In genomic region chr7:92100523-92100922, GRCh38 we compare ENCODE assay signal across 30 cellular contexts.
"Had no signal": no experiment of that assay in that cellular context is flagged by ENCODE, and none has a peak within 500 bp of the region (broad histone marks: within the 10 kb centered on the region; RNA-seq: fewer than 3 reads in every experiment).

No MANE protein-coding gene starts in this region.

- H3K4me1 Mint-ChIP-seq: activated CD4-positive, alpha-beta T cell treated with anti-CD3 and anti-CD28 coated beads for 36 hours; activated CD4-positive, alpha-beta T cell treated with anti-CD3 and anti-CD28 coated beads, Interleukin-2, amount 10 ng/mL, durations not matched to agents 24 days and 14 days; activated CD8-positive, alpha-beta memory T cell treated with anti-CD3 and anti-CD28 coated beads, Interleukin-2, amount 10 ng/mL, durations not matched to agents 7 days and 5 days; activated naive CD4-positive, alpha-beta T cell treated with anti-CD3 and anti-CD28 coated beads, Interleukin-2, amount 10 ng/mL, durations not matched to agents 7 days and 5 days; activated naive CD8-positive, alpha-beta T cell treated with anti-CD3 and anti-CD28 coated beads, Interleukin-2, amount 10 ng/mL, durations not matched to agents 7 days and 5 days; brain; central memory CD8-positive, alpha-beta T cell had no signal

- H3K4me3 Mint-ChIP-seq: activated CD4-positive, alpha-beta memory T cell treated with anti-CD3 and anti-CD28 coated beads for 36 hours; activated CD4-positive, alpha-beta T cell treated with anti-CD3 and anti-CD28 coated beads for 36 hours; activated CD4-positive, alpha-beta T cell treated with anti-CD3 and anti-CD28 coated beads, Interleukin-2, amount 10 ng/mL, durations not matched to agents 24 days and 14 days; activated CD8-positive, alpha-beta memory T cell treated with anti-CD3 and anti-CD28 coated beads, Interleukin-2, amount 10 ng/mL, durations not matched to agents 7 days and 5 days; activated CD8-positive, alpha-beta T cell treated with anti-CD3 and anti-CD28 coated beads, Interleukin-2, amount 10 ng/mL, durations not matched to agents 7 days and 5 days; activated naive CD4-positive, alpha-beta T cell treated with anti-CD3 and anti-CD28 coated beads, Interleukin-2, amount 10 ng/mL, durations not matched to agents 7 days and 5 days; activated naive CD8-positive, alpha-beta T cell treated with anti-CD3 and anti-CD28 coated beads, Interleukin-2, amount 10 ng/mL, durations not matched to agents 7 days and 5 days; activated T-cell treated with anti-CD3 and anti-CD28 coated beads, Interleukin-2, amount 50 U/mL, for 4 hours; brain; central memory CD8-positive, alpha-beta T cell; dendritic cell treated with granulocyte-macrophage colony-stimulating factor and Interleukin-4, amounts not matched to agents 40 ng/mL and 50 ng/mL, for 4 days; effector memory CD8-positive, alpha-beta T cell; T-helper 17 cell had no signal

- H3K27ac Mint-ChIP-seq: activated CD4-positive, alpha-beta memory T cell treated with anti-CD3 and anti-CD28 coated beads for 36 hours; activated CD4-positive, alpha-beta T cell treated with anti-CD3 and anti-CD28 coated beads for 36 hours; activated CD4-positive, alpha-beta T cell treated with anti-CD3 and anti-CD28 coated beads, Interleukin-2, amount 10 ng/mL, durations not matched to agents 24 days and 14 days; activated CD8-positive, alpha-beta memory T cell treated with anti-CD3 and anti-CD28 coated beads, Interleukin-2, amount 10 ng/mL, durations not matched to agents 7 days and 5 days; activated CD8-positive, alpha-beta T cell treated with anti-CD3 and anti-CD28 coated beads, Interleukin-2, amount 10 ng/mL, durations not matched to agents 7 days and 5 days; activated naive CD4-positive, alpha-beta T cell treated with anti-CD3 and anti-CD28 coated beads, Interleukin-2, amount 10 ng/mL, durations not matched to agents 7 days and 5 days; activated naive CD4-positive, alpha-beta T cell treated with anti-CD3 and anti-CD28 coated beads, Interleukin-2, amount 50 U/mL, for 72 hours; activated naive CD8-positive, alpha-beta T cell treated with anti-CD3 and anti-CD28 coated beads, Interleukin-2, amount 10 ng/mL, durations not matched to agents 7 days and 5 days; brain; dendritic cell treated with granulocyte-macrophage colony-stimulating factor and Interleukin-4, amounts not matched to agents 40 ng/mL and 50 ng/mL, for 4 days; T-helper 17 cell had no signal

- H3K9me3 Mint-ChIP-seq: activated CD4-positive, alpha-beta memory T cell treated with anti-CD3 and anti-CD28 coated beads for 36 hours; activated CD4-positive, alpha-beta T cell treated with anti-CD3 and anti-CD28 coated beads, Interleukin-2, amount 10 ng/mL, durations not matched to agents 24 days and 14 days; activated naive CD4-positive, alpha-beta T cell treated with anti-CD3 and anti-CD28 coated beads, Interleukin-2, amount 10 ng/mL, durations not matched to agents 7 days and 5 days; activated naive CD4-positive, alpha-beta T cell treated with anti-CD3 and anti-CD28 coated beads, Interleukin-2, amount 50 U/mL, for 72 hours; activated naive CD8-positive, alpha-beta T cell treated with anti-CD3 and anti-CD28 coated beads, Interleukin-2, amount 10 ng/mL, durations not matched to agents 7 days and 5 days; activated T-cell treated with anti-CD3 and anti-CD28 coated beads, Interleukin-2, amount 50 U/mL, for 4 hours; brain; central memory CD8-positive, alpha-beta T cell; dendritic cell treated with granulocyte-macrophage colony-stimulating factor and Interleukin-4, amounts not matched to agents 40 ng/mL and 50 ng/mL, for 4 days; effector memory CD8-positive, alpha-beta T cell had no signal

- H3K27me3 Mint-ChIP-seq: activated CD4-positive, alpha-beta memory T cell treated with anti-CD3 and anti-CD28 coated beads for 36 hours; activated CD4-positive, alpha-beta T cell treated with anti-CD3 and anti-CD28 coated beads for 36 hours; activated CD4-positive, alpha-beta T cell treated with anti-CD3 and anti-CD28 coated beads, Interleukin-2, amount 10 ng/mL, durations not matched to agents 24 days and 14 days; activated CD8-positive, alpha-beta memory T cell treated with anti-CD3 and anti-CD28 coated beads, Interleukin-2, amount 10 ng/mL, durations not matched to agents 7 days and 5 days; activated naive CD4-positive, alpha-beta T cell treated with anti-CD3 and anti-CD28 coated beads, Interleukin-2, amount 10 ng/mL, durations not matched to agents 7 days and 5 days; activated naive CD8-positive, alpha-beta T cell treated with anti-CD3 and anti-CD28 coated beads, Interleukin-2, amount 10 ng/mL, durations not matched to agents 7 days and 5 days; brain; central memory CD8-positive, alpha-beta T cell; dendritic cell treated with granulocyte-macrophage colony-stimulating factor and Interleukin-4, amounts not matched to agents 40 ng/mL and 50 ng/mL, for 4 days; effector memory CD8-positive, alpha-beta T cell; T-helper 17 cell had no signal

- H3K4me1 ChIP-seq: ascending aorta, breast epithelium, esophagus muscularis mucosa, foreskin keratinocyte, gastrocnemius medialis had no signal

- DNase-seq: activated CD4-positive, alpha-beta memory T cell treated with anti-CD3 and anti-CD28 coated beads for 36 hours; activated CD4-positive, alpha-beta T cell treated with anti-CD3 and anti-CD28 coated beads for 36 hours; activated CD4-positive, alpha-beta T cell treated with anti-CD3 and anti-CD28 coated beads, Interleukin-2, amount 10 ng/mL, durations not matched to agents 24 days and 14 days; activated CD4-positive, CD25-positive, alpha-beta regulatory T cell; activated CD4-positive, CD25-positive, alpha-beta regulatory T cell treated with anti-CD3 and anti-CD28 coated beads, Interleukin-2, amount 50 U/mL, for 72 hours; activated CD8-positive, alpha-beta memory T cell treated with anti-CD3 and anti-CD28 coated beads, Interleukin-2, amount 10 ng/mL, durations not matched to agents 7 days and 5 days; activated CD8-positive, alpha-beta memory T cell treated with anti-CD3 and anti-CD28 coated beads, Interleukin-2, amount 50 U/mL, for 4 hours; activated CD8-positive, alpha-beta T cell treated with anti-CD3 and anti-CD28 coated beads, Interleukin-2, amount 10 ng/mL, durations not matched to agents 7 days and 5 days; activated gamma-delta T cell; activated naive CD4-positive, alpha-beta T cell; activated naive CD4-positive, alpha-beta T cell treated with anti-CD3 and anti-CD28 coated beads, Interleukin-2, amount 10 ng/mL, durations not matched to agents 7 days and 5 days; activated naive CD8-positive, alpha-beta T cell treated with anti-CD3 and anti-CD28 coated beads, Interleukin-2, amount 10 ng/mL, durations not matched to agents 7 days and 5 days; activated T-cell treated with anti-CD3 and anti-CD28 coated beads, Interleukin-2, amount 50 U/mL, for 4 hours; dorsolateral prefrontal cortex; effector memory CD8-positive, alpha-beta T cell; erythroblast; foreskin keratinocyte; gastrocnemius medialis; glutamatergic neuron; heart left ventricle; T-helper 1 cell; T-helper 17 cell had no signal

- H3K9me3 ChIP-seq: ascending aorta, breast epithelium, esophagus muscularis mucosa, gastrocnemius medialis, heart left ventricle had no signal

- H3K36me3 ChIP-seq: breast epithelium had no signal

- ATAC-seq: activated CD4-positive, alpha-beta T cell treated with anti-CD3 and anti-CD28 coated beads for 36 hours; activated CD8-positive, alpha-beta memory T cell treated with anti-CD3 and anti-CD28 coated beads, Interleukin-2, amount 10 ng/mL, durations not matched to agents 7 days and 5 days; activated CD8-positive, alpha-beta T cell treated with anti-CD3 and anti-CD28 coated beads, Interleukin-2, amount 10 ng/mL, durations not matched to agents 7 days and 5 days; activated naive CD4-positive, alpha-beta T cell treated with anti-CD3 and anti-CD28 coated beads, Interleukin-2, amount 50 U/mL, for 72 hours; activated T-cell treated with anti-CD3 and anti-CD28 coated beads, Interleukin-2, amount 50 U/mL, for 4 hours; effector memory CD8-positive, alpha-beta T cell; foreskin keratinocyte; gastrocnemius medialis; heart left ventricle; T-helper 17 cell had no signal

- H3K4me3 ChIP-seq: ascending aorta, breast epithelium, coronary artery, dorsolateral prefrontal cortex, esophagus muscularis mucosa, gastrocnemius medialis, heart left ventricle had no signal
